ENCODE assay signal across 15 cellular contexts in genomic region chr16:85361441-85362118, GRCh38.
DNase-seq lines count a peak whose midpoint lies in the region; ATAC-seq and TF ChIP-seq lines count a peak whose summit lies in the region.
"Had no signal": no experiment of that assay in that cellular context is flagged by ENCODE, and none has a peak within 500 bp of the region (broad histone marks: within the 10 kb centered on the region; RNA-seq: fewer than 3 reads in every experiment).

No MANE protein-coding gene starts in this region.

- H3K27ac Mint-ChIP-seq in mesothelial cell of epicardium: peak overlapping the region; percentile 65
- H3K27ac Mint-ChIP-seq: T-helper 1 cell treated with Interleukin-12 subunit alpha and Interleukin-12 subunit beta and Interleukin-4 antibody, amounts not matched to agents 30 μg/mL and 1 μg/mL, for 36 hours had no signal

- peak; percentile 31 for DNase-seq in NCI-H1105 treated with DMSO at 0.1 percent for 48 hours (lab: John Stamatoyannopoulos, UW)
- DNase-seq in NCI-H1105 (lab: John Stamatoyannopoulos, UW): no peak
- no peak for DNase-seq in mesothelial cell of epicardium (ENCODE audit: low spot score in 2 of 2, unreplicated experiment in 2 of 2)
- DNase-seq in thyroid gland: peak; percentile 97
- DNase-seq in AML-193 (lab: John Stamatoyannopoulos, UW): no peak
- DNase-seq: 8988T; amniotic stem cell; MM.1S; stimulated activated naive CD4-positive, alpha-beta T cell treated with Interleukin-2 at 50 U/mL for 16 hours had no signal

- H3K4me1 ChIP-seq in duodenal mucosa (ENCODE audit: control insufficient read depth in 1 of 2, insufficient read depth in 2 of 2, low read length in 2 of 2): peaks cover 35 to 45% of the 10 kb centered on the region in 2 donors
- peaks cover 5 to 28% of the 10 kb centered on the region in 2 donors for H3K4me1 ChIP-seq in thyroid gland

- ATAC-seq in GM21381 (IDR thresholded peaks at IDR 0.05; ENCODE audit: unreplicated experiment): no peak
- no peak for ATAC-seq in HG03097 (IDR thresholded peaks at IDR 0.05; ENCODE audit: low FRiP score, unreplicated experiment)
- ATAC-seq: HCT116, sciatic nerve had no signal

- intact Hi-C loops in thyroid gland (cut with DNase I): no loop called here

- TF ChIP-seq CTCF in mesothelial cell of epicardium (IDR thresholded peaks at IDR 0.05; ENCODE audit: unreplicated experiment): no peak
- TF ChIP-seq CTCF in thyroid gland (IDR thresholded peaks at IDR 0.05): peak in 1 of 6 experiments; percentile 9

- H3K36me3 Mint-ChIP-seq in mesothelial cell of epicardium: peaks cover 6% of the 10 kb centered on the region

- H3K4me3 Mint-ChIP-seq in mesothelial cell of epicardium: no peak overlapping the region
- H3K4me3 Mint-ChIP-seq: T-helper 1 cell treated with Interleukin-12 subunit alpha and Interleukin-12 subunit beta and Interleukin-4 antibody, amounts not matched to agents 30 μg/mL and 1 μg/mL, for 36 hours had no signal

- H3K36me3 ChIP-seq in duodenal mucosa (ENCODE audit: control insufficient read depth in 1 of 2, insufficient read depth in 2 of 2, low read length in 2 of 2) (no peaks in the 10 kb centered on the region), thyroid gland (no peaks in the 10 kb centered on the region)

- H3K9me3 Mint-ChIP-seq in mesothelial cell of epicardium: peaks cover 7% of the 10 kb centered on the region
- H3K9me3 Mint-ChIP-seq: T-helper 1 cell treated with Interleukin-12 subunit alpha and Interleukin-12 subunit beta and Interleukin-4 antibody, amounts not matched to agents 30 μg/mL and 1 μg/mL, for 36 hours had no signal

- H3K27ac ChIP-seq in duodenal mucosa (ENCODE audit: low read depth, low read length) (peak overlapping the region; percentile 36), thyroid gland (peak overlapping the region; percentile 85 to 94 (median 92))

- H3K9me3 ChIP-seq in duodenal mucosa (ENCODE audit: control insufficient read depth in 1 of 2, low read length in 2 of 2) (no peaks in the 10 kb centered on the region), thyroid gland (no peaks in the 10 kb centered on the region)

- H3K27me3 Mint-ChIP-seq in mesothelial cell of epicardium (ENCODE audit: low read depth): no peaks in the 10 kb centered on the region

- peak overlapping the region; percentile 25 to 33 for H3K9ac ChIP-seq in duodenal mucosa (ENCODE audit: low read depth in 1 of 2, low read length in 2 of 2)

- peaks cover 0 to 2% of the 10 kb centered on the region in 2 donors for H3K27me3 ChIP-seq in duodenal mucosa (ENCODE audit: control insufficient read depth in 1 of 2, insufficient read depth in 2 of 2, low read length in 2 of 2)
- H3K27me3 ChIP-seq in thyroid gland: no peaks in the 10 kb centered on the region

- peaks cover 49% of the 10 kb centered on the region for H3K4me1 Mint-ChIP-seq in mesothelial cell of epicardium

- 38 to 54% methylated on average over 5 to 15 of the region's 23 CpGs for WGBS in thyroid gland, 2 donors

- no peak overlapping the region for H3K4me3 ChIP-seq in duodenal mucosa (ENCODE audit: low read depth in 1 of 2, low read length in 2 of 2)
- H3K4me3 ChIP-seq in thyroid gland (replicated peaks in 1 of 3): no peak overlapping the region

- peak in 1 of 2 donors; percentile 30 for TF ChIP-seq POLR2A in thyroid gland (IDR thresholded peaks at IDR 0.05)

Comparison
In these comparisons a context has a peak if more than half of its experiments do, and no peak if none do; other contexts are left out.
1. DNase-seq: peak in NCI-H1105 treated with DMSO at 0.1 percent for 48 hours (single experiment) and thyroid gland (2 of 2); none in NCI-H1105 (single experiment), mesothelial cell of epicardium (0 of 2) and AML-193 (0 of 2).